Comparison of ENCODE assay signal across 8 cellular contexts in genomic region chr1:73593379-73593778, GRCh38.
DNase-seq lines count a peak whose midpoint lies in the region; ATAC-seq and TF ChIP-seq lines count a peak whose summit lies in the region.

No MANE protein-coding gene starts in this region.

- H3K36me3 Mint-ChIP-seq in Calu3 (ENCODE audit: insufficient read depth, unreplicated experiment) (peaks cover 7% of the 10 kb centered on the region), nephron (ENCODE audit: low read depth) (no peaks in the 10 kb centered on the region)

- BruUV-seq in Calu3 (replicated peaks; lab: Mats Ljungman, UMichigan) = no TSS peak

- TF ChIP-seq POLR2A in vagina (IDR thresholded peaks at IDR 0.05) = no peak

- ATAC-seq in GM18520 (IDR thresholded peaks at IDR 0.05; ENCODE audit: unreplicated experiment) = no peak
- ATAC-seq in HG03139 (IDR thresholded peaks at IDR 0.05; ENCODE audit: unreplicated experiment) = no peak

- no peaks in the 10 kb centered on the region for H3K27me3 ChIP-seq in vagina

- peak; percentile 58 for DNase-seq in Calu3
- peak; percentile 15 for DNase-seq in NCI-H345 treated with DMSO at 0.1 percent for 48 hours (lab: John Stamatoyannopoulos, UW; ENCODE audit: unreplicated experiment)
- peak; percentile 31 for DNase-seq in dedifferentiated amniotic fluid mesenchymal stem cell (ENCODE audit: extremely low spot score)
- DNase-seq in vagina (ENCODE audit: extremely low spot score in 2 of 2) = no peak
- no peak for DNase-seq in NCI-H128 (lab: John Stamatoyannopoulos, UW; ENCODE audit: unreplicated experiment)

- CTCF ChIA-PET in Calu3 (lab: Charles Lee) = interaction anchor here (1.2 kb wide), 1 partner anchor 11 kb away, joined by 3 read pairs; no protein-coding TSS in a partner anchor

- TF ChIP-seq CTCF in Calu3 (IDR thresholded peaks at IDR 0.05; ENCODE audit: unreplicated experiment) = no peak
- no peak for TF ChIP-seq CTCF in nephron (IDR thresholded peaks at IDR 0.05; ENCODE audit: unreplicated experiment in 3 of 3)
- no peak for TF ChIP-seq CTCF in vagina (IDR thresholded peaks at IDR 0.05)

- H3K4me1 Mint-ChIP-seq in Calu3 (ENCODE audit: low read depth, unreplicated experiment) (peaks cover 35% of the 10 kb centered on the region), nephron (peaks cover 4% of the 10 kb centered on the region)

- peak overlapping the region in 1 of 2 donors; percentile 1 for H3K4me3 ChIP-seq in vagina

- H3K27ac Mint-ChIP-seq in Calu3 (ENCODE audit: unreplicated experiment) (peak overlapping the region; percentile 89), nephron (peak overlapping the region; percentile 12 to 77 (median 13))

- no peak overlapping the region for H3K27ac ChIP-seq in vagina

- H3K36me3 ChIP-seq in vagina = no peaks in the 10 kb centered on the region

- no peaks in the 10 kb centered on the region for H3K4me1 ChIP-seq in vagina

- H3K9me3 Mint-ChIP-seq in Calu3 (ENCODE audit: low read depth, unreplicated experiment) (no peaks in the 10 kb centered on the region), nephron (no peaks in the 10 kb centered on the region)

- no peaks in the 10 kb centered on the region for H3K9me3 ChIP-seq in vagina

- intact Hi-C loops in Calu3 (cut with micrococcal nuclease; ENCODE audit: unreplicated experiment) (loop anchor here (1.0 kb wide), 1 partner anchor 82 kb away; no protein-coding TSS in a partner anchor), vagina (cut with DNase I) (no loop called here)

- H3K4me3 Mint-ChIP-seq in Calu3 (ENCODE audit: low read depth, unreplicated experiment) (peak overlapping the region; percentile 57), nephron (no peak overlapping the region)

- H3K27me3 Mint-ChIP-seq in Calu3 (ENCODE audit: unreplicated experiment) (no peaks in the 10 kb centered on the region), nephron (ENCODE audit: low read depth) (no peaks in the 10 kb centered on the region)

Comparison
In these comparisons a context has a peak if more than half of its experiments do, and no peak if none do; other contexts are left out.
1. DNase-seq: peak in Calu3 (single experiment), NCI-H345 treated with DMSO at 0.1 percent for 48 hours (single experiment) and dedifferentiated amniotic fluid mesenchymal stem cell (single experiment); none in vagina (0 of 2) and NCI-H128 (single experiment).